Comparison of ENCODE assay signal across 2 cellular contexts in the genomic region with DNA sequence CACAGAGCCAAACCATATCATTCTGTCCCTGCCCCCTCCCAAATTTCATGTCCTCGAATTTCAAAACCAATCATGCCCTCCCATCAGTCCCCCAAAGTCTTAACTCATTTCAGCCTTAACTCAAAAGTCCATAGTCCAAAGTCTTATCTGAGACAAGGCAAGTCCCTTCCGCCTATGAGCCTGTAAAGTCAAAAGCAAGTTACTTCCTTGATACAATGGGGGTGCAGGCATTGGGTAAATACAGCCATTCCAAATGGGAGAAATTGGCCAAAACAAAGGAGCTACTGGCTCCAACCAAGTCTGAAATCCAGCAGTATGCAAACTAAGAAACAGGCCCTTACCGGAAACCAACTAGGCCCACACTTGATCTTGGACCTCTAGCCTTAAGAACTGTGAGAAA. TPM values are rescaled to one million over a fixed set of nuclear protein-coding genes. Genes with fewer than 3 reads are reported as not detected.
"Had no signal": no experiment of that assay in that cellular context is flagged by ENCODE, and none has a peak within 500 bp of the region (broad histone marks: within the 10 kb centered on the region; RNA-seq: fewer than 3 reads in every experiment).

No MANE protein-coding gene starts in this region.

RNA-seq across cellular contexts. Expression of a gene that starts 10.0 kb away (rescaled TPM):
- total RNA-seq: chondrocyte, endothelial cell of umbilical vein had no signal
- polyA plus RNA-seq: endothelial cell of umbilical vein had no signal
